Comparison of ENCODE assay signal across 9 cellular contexts in the genomic region with DNA sequence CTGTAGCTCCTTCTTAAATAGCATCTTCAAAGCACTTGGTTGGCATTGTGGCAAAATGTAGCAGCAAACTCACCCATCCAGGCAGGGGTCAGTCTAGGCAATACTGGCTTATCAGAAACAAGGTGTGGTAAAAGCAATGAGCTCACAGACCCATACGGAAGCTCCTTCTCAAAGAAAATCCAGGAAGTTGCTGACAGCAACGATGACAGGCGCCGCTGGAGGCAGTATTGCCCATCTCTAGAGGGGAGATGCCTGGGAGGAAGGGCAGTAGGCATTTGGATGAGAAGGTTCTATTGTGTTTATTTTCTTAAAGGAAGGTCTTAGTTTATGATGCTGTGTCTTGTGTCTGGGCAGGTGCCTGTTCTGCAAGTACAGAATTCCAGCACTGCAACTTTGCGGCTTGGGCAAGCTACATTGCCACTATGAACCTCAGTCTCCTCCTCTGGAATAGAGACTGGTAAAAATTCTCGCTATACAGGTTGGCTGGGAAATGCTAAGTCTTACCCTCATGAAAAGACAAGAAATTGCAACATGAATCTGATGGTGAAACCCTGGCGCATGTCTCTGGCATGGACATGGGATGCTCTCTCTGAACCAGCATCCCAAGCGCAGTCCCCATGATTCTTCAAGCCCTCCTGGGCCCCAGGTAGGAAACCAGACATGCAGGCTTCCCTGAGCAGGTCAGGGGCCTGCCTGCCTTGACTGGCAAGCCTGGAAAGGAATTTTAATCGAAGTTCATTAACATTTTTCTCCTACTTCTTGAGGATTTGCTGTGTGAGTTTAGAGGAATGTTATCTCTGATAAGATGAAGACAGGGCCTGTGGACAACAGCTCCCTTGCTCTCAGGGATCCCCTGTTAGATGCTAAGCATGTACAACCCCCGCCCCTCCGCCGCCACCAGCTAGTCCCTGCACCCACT.
A peak's percentile ranks its signal among the peaks of the same experiment; 100 is the strongest.
DNase-seq lines count a peak whose midpoint lies in the region; FAIRE-seq and TF ChIP-seq lines count a peak whose summit lies in the region.
"Had no signal": no experiment of that assay in that cellular context is flagged by ENCODE, and none has a peak within 500 bp of the region (broad histone marks: within the 10 kb centered on the region; RNA-seq: fewer than 3 reads in every experiment).

No MANE protein-coding gene starts in this region.

- peak overlapping the region; percentile 32 for H3K27ac Mint-ChIP-seq in mesothelial cell of epicardium
- H3K27ac Mint-ChIP-seq in T-helper 2 cell treated with Interferon-gamma antibody and Interleukin-4, amounts not matched to agents 5 μg/mL and 100 μg/mL, for 36 hours = no peak overlapping the region
- H3K27ac Mint-ChIP-seq: dendritic cell treated with granulocyte-macrophage colony-stimulating factor and Interleukin-4, amounts not matched to agents 40 ng/mL and 50 ng/mL, for 4 days had no signal

- H3K36me3 Mint-ChIP-seq in mesothelial cell of epicardium = no peaks in the 10 kb centered on the region
- no peaks in the 10 kb centered on the region for H3K36me3 Mint-ChIP-seq in T-helper 2 cell treated with Interferon-gamma antibody and Interleukin-4, amounts not matched to agents 5 μg/mL and 100 μg/mL, for 36 hours (ENCODE audit: low read depth)

- in situ Hi-C loops in GM13976 (cut with MboI; ENCODE audit: low sequenced_read_pairs, unreplicated experiment) = no loop called here

- H3K9me3 Mint-ChIP-seq in mesothelial cell of epicardium = no peaks in the 10 kb centered on the region
- no peaks in the 10 kb centered on the region for H3K9me3 Mint-ChIP-seq in T-helper 2 cell treated with Interferon-gamma antibody and Interleukin-4, amounts not matched to agents 5 μg/mL and 100 μg/mL, for 36 hours

- DNase-seq in A172 (ENCODE audit: low spot score) = peak; percentile 20
- DNase-seq in GM13976 (ENCODE audit: low spot score) = peak; percentile 44
- peak; percentile 36 for DNase-seq in NCI-H510A (lab: John Stamatoyannopoulos, UW)
- DNase-seq in mesothelial cell of epicardium (ENCODE audit: low spot score in 2 of 2, unreplicated experiment in 2 of 2) = peak in 1 of 2 experiments; percentile 54
- no peak for DNase-seq in NCI-H2171 (lab: John Stamatoyannopoulos, UW)
- DNase-seq in T-helper 2 cell treated with Interferon-gamma antibody and Interleukin-4, amounts not matched to agents 5 μg/mL and 100 μg/mL, for 36 hours (ENCODE audit: low spot score) = no peak
- DNase-seq in NCI-H69 (lab: John Stamatoyannopoulos, UW) = no peak

- no peak overlapping the region for H3K4me3 Mint-ChIP-seq in mesothelial cell of epicardium
- no peak overlapping the region for H3K4me3 Mint-ChIP-seq in T-helper 2 cell treated with Interferon-gamma antibody and Interleukin-4, amounts not matched to agents 5 μg/mL and 100 μg/mL, for 36 hours
- H3K4me3 Mint-ChIP-seq: dendritic cell treated with granulocyte-macrophage colony-stimulating factor and Interleukin-4, amounts not matched to agents 40 ng/mL and 50 ng/mL, for 4 days had no signal

- H3K4me1 Mint-ChIP-seq in mesothelial cell of epicardium = peaks cover 22% of the 10 kb centered on the region
- H3K4me1 Mint-ChIP-seq in T-helper 2 cell treated with Interferon-gamma antibody and Interleukin-4, amounts not matched to agents 5 μg/mL and 100 μg/mL, for 36 hours (ENCODE audit: low read depth) = no peaks in the 10 kb centered on the region

- H3K27me3 Mint-ChIP-seq in mesothelial cell of epicardium (ENCODE audit: low read depth) = peaks cover 20% of the 10 kb centered on the region
- no peaks in the 10 kb centered on the region for H3K27me3 Mint-ChIP-seq in T-helper 2 cell treated with Interferon-gamma antibody and Interleukin-4, amounts not matched to agents 5 μg/mL and 100 μg/mL, for 36 hours (ENCODE audit: low read depth)

- FAIRE-seq in colon (lab: Jason Lieb, UNC) = peak; percentile 14

- TF ChIP-seq CTCF in GM13976 (IDR thresholded peaks at IDR 0.05; ENCODE audit: borderline replicate concordance, control extremely low read depth, extremely low read depth, insufficient read depth, missing control alignments) (no peak), mesothelial cell of epicardium (IDR thresholded peaks at IDR 0.05; ENCODE audit: unreplicated experiment) (peak; percentile 29)

Comparison
In these comparisons a context has a peak if more than half of its experiments do, and no peak if none do; other contexts are left out.
1. DNase-seq: peak in A172 (single experiment), GM13976 (single experiment) and NCI-H510A (single experiment); none in NCI-H2171 (single experiment), T-helper 2 cell treated with Interferon-gamma antibody and Interleukin-4, amounts not matched to agents 5 μg/mL and 100 μg/mL, for 36 hours (single experiment) and NCI-H69 (single experiment).